In the genomic region with DNA sequence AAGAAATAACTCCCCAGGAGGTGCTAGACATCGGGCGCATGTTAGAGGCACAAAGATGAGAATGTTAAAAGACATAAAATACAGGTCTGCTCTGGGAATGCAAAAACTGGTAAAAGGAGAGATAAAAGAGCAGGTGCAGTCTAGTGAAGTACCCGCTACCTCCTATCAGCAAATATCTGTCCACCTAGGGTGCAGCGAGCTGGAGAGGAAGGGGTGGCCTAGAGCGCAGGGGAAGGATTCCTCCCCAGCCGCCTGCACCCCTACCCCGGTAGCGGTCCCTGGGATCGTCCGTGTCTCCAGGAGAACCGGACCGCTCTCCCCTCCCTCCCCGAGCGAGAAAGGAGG, we compare ENCODE assay signal across 12 cellular contexts. TPM values are rescaled to one million over a fixed set of nuclear protein-coding genes. Genes with fewer than 3 reads are reported as not detected.
DNase-seq lines count a peak whose midpoint lies in the region; ATAC-seq and TF ChIP-seq lines count a peak whose summit lies in the region.
"Had no signal": no experiment of that assay in that cellular context is flagged by ENCODE, and none has a peak within 500 bp of the region (broad histone marks: within the 10 kb centered on the region; RNA-seq: fewer than 3 reads in every experiment).

No MANE protein-coding gene starts in this region.

- H3K4me3 Mint-ChIP-seq in MCF 10A (ENCODE audit: unreplicated experiment): no peak overlapping the region

- no peaks in the 10 kb centered on the region for H3K79me2 ChIP-seq in mammary epithelial cell (ENCODE audit: insufficient read depth, low read length)

- ATAC-seq in GM19035 (IDR thresholded peaks at IDR 0.05; ENCODE audit: unreplicated experiment): no peak

- no peak for DNase-seq in breast epithelium (ENCODE audit: low spot score in 2 of 2)
- no peak for DNase-seq in MCF 10A (ENCODE audit: unreplicated experiment)
- no peak for DNase-seq in mammary epithelial cell
- DNase-seq in putamen (ENCODE audit: low spot score): no peak
- no peak for DNase-seq in germinal center (ENCODE audit: low spot score)
- DNase-seq: NCI-H2081 treated with DMSO at 0.1 percent for 48 hours had no signal

- no peaks in the 10 kb centered on the region for H3K36me3 Mint-ChIP-seq in MCF 10A (ENCODE audit: insufficient read depth, unreplicated experiment)

- H3K36me3 ChIP-seq in breast epithelium: no peaks in the 10 kb centered on the region
- H3K36me3 ChIP-seq in mammary epithelial cell (ENCODE audit: insufficient read depth, low read length): no peaks in the 10 kb centered on the region
- no peaks in the 10 kb centered on the region for H3K36me3 ChIP-seq in mucosa of stomach (ENCODE audit: control insufficient read depth, insufficient read depth, low read length)
- H3K36me3 ChIP-seq in urinary bladder (ENCODE audit: insufficient read depth): no peaks in the 10 kb centered on the region

- H3K27me3 Mint-ChIP-seq in MCF 10A (ENCODE audit: insufficient read depth, unreplicated experiment): peaks cover 36% of the 10 kb centered on the region

- peaks cover 0 to 7% of the 10 kb centered on the region in 2 donors for H3K4me1 ChIP-seq in breast epithelium
- H3K4me1 ChIP-seq in mammary epithelial cell (ENCODE audit: insufficient read depth, low read length): peaks cover 5% of the 10 kb centered on the region
- H3K4me1 ChIP-seq in mucosa of stomach (ENCODE audit: control insufficient read depth, insufficient read depth, low read length): peaks cover 43% of the 10 kb centered on the region
- no peaks in the 10 kb centered on the region for H3K4me1 ChIP-seq in urinary bladder (ENCODE audit: insufficient read depth)

- WGBS in mammary epithelial cell (ENCODE audit: low coverage, missing lambda C conversion rate): 46% methylated on average over 3 of the region's 14 CpGs
- WGBS in urinary bladder: 8% methylated on average over 14 of the region's 14 CpGs

- H3K27me3 ChIP-seq in breast epithelium: no peaks in the 10 kb centered on the region
- H3K27me3 ChIP-seq in mammary epithelial cell (ENCODE audit: insufficient read depth, low read length): peaks cover 22% of the 10 kb centered on the region
- peaks cover 2% of the 10 kb centered on the region for H3K27me3 ChIP-seq in mucosa of stomach (ENCODE audit: control insufficient read depth, insufficient read depth, low read length)

- POLR2A ChIA-PET in MCF 10A (lab: Yijun Ruan, JAX): no interaction called here

- dilution Hi-C loops in mammary epithelial cell (cut with HindIII; ENCODE audit: low sequenced_read_pairs): no loop called here

- BruUV-seq in MCF 10A (replicated peaks; lab: Mats Ljungman, UMichigan) (no TSS peak), mammary epithelial cell (replicated peaks; lab: Mats Ljungman, UMichigan) (no TSS peak)

- H3K9ac ChIP-seq in mammary epithelial cell (ENCODE audit: insufficient read depth, low read length) (no peak overlapping the region), mucosa of stomach (ENCODE audit: low read length) (peak overlapping the region; percentile 80)

- H3K4me3 ChIP-seq in breast epithelium (peak overlapping the region; percentile 67 to 96 (median 74)), mammary epithelial cell (replicated peaks in 1 of 3; ENCODE audit: insufficient read depth in 1 of 3, low read depth in 2 of 3, low read length in 3 of 3) (peak overlapping the region in 1 of 3 experiments; percentile 41), mucosa of stomach (ENCODE audit: low read length) (peak overlapping the region; percentile 79), urinary bladder (ENCODE audit: low read depth, low read length) (peak overlapping the region; percentile 66)

- no peak for TF ChIP-seq POLR2A in breast epithelium (IDR thresholded peaks at IDR 0.05)

- peak overlapping the region; percentile 70 for H3K4me2 ChIP-seq in mammary epithelial cell (ENCODE audit: insufficient read depth, low read depth, low read length)

- H3K27ac ChIP-seq in breast epithelium (peak overlapping the region; percentile 74 to 94), mammary epithelial cell (ENCODE audit: insufficient read depth, low read depth, low read length) (no peak overlapping the region), urinary bladder (ENCODE audit: low read depth) (no peak overlapping the region)
- H3K27ac ChIP-seq: epithelial cell of prostate had no signal

- in situ Hi-C loops in mammary epithelial cell (cut with MboI; ENCODE audit: low sequenced_read_pairs in 2 of 2): no loop called here

- H3K4me1 Mint-ChIP-seq in MCF 10A (ENCODE audit: insufficient read depth, unreplicated experiment): peaks cover 5% of the 10 kb centered on the region

- peaks cover 3% of the 10 kb centered on the region for H3K9me3 Mint-ChIP-seq in MCF 10A (ENCODE audit: unreplicated experiment)

- no peaks in the 10 kb centered on the region for H4K20me1 ChIP-seq in mammary epithelial cell (ENCODE audit: insufficient read depth, low read length)

- CTCF ChIA-PET in MCF 10A (lab: Yijun Ruan, JAX) (no interaction called here), mammary epithelial cell (lab: Charles Lee; ENCODE audit: low non-redundant PET) (no interaction called here)

- H2AFZ ChIP-seq in mammary epithelial cell (ENCODE audit: low read depth, low read length): peak overlapping the region; percentile 71

- H3K9me3 ChIP-seq in breast epithelium (peaks cover 0 to 9% of the 10 kb centered on the region in 2 donors), mammary epithelial cell (replicated peaks; ENCODE audit: insufficient read depth, low read length) (no peaks in the 10 kb centered on the region), mucosa of stomach (ENCODE audit: control insufficient read depth, low read length) (no peaks in the 10 kb centered on the region)

- no peak for TF ChIP-seq CTCF in breast epithelium (IDR thresholded peaks at IDR 0.05)
- TF ChIP-seq CTCF in MCF 10A (IDR thresholded peaks at IDR 0.05; ENCODE audit: unreplicated experiment): no peak
- TF ChIP-seq CTCF in mammary epithelial cell (conservative IDR thresholded peaks at IDR 0.05 in 1 of 2, IDR thresholded peaks at IDR 0.05 in 1 of 2; ENCODE audit: extremely low read depth in 1 of 2, insufficient read depth in 1 of 2, low read depth in 1 of 2, low read length in 2 of 2): no peak

- no peak overlapping the region for H3K27ac Mint-ChIP-seq in MCF 10A (ENCODE audit: low read depth, unreplicated experiment)

- intact Hi-C loops in breast epithelium (cut with DNase I; ENCODE audit: low total_unique reads) (no loop called here), MCF 10A (cut with micrococcal nuclease) (no loop called here), mammary epithelial cell (cut with micrococcal nuclease) (no loop called here)

RNA-seq across cellular contexts. Expression of a gene that starts 0.2 kb away (rescaled TPM):
- total RNA-seq in breast epithelium (10 to 100 TPM in 2 of 3 donors, 1 to 10 TPM in 1; 8.2 to 17.4 (median 13.8) TPM), MCF 10A (2022) (not detected in 2 replicates), mammary epithelial cell (1 to 10 TPM in 1 of 2 donors, under 1 TPM in 1; 0.47 to 3.8 TPM), urinary bladder (22.5 TPM)
- polyA plus RNA-seq in mammary epithelial cell (0.12 TPM), urinary bladder (5.1 TPM)
- polyA minus RNA-seq in mammary epithelial cell: not detected

RNA-seq across cellular contexts. Expression of a gene that starts 30.0 kb away (rescaled TPM):
- total RNA-seq in breast epithelium: not detected
- total RNA-seq in MCF 10A (2022): not detected in 2 replicates
- not detected for total RNA-seq in mammary epithelial cell
- not detected for polyA plus RNA-seq in mammary epithelial cell
- polyA minus RNA-seq in mammary epithelial cell: not detected
- not detected for total RNA-seq in urinary bladder
- polyA plus RNA-seq in urinary bladder: 0.10 TPM
- total RNA-seq: occipital lobe, subcutaneous adipose tissue had no signal

Comparison
In these comparisons a context has a peak if more than half of its experiments do, and no peak if none do; other contexts are left out.
1. H3K27ac ChIP-seq: peak in breast epithelium (2 of 2); none in mammary epithelial cell (single experiment) and urinary bladder (single experiment).